In genomic region chr14:59292921-59293605, GRCh38 we compare ENCODE assay signal across 20 cellular contexts.
A peak's percentile ranks its signal among the peaks of the same experiment; 100 is the strongest.
DNase-seq lines count a peak whose midpoint lies in the region; ATAC-seq, FAIRE-seq and TF ChIP-seq lines count a peak whose summit lies in the region.
"Had no signal": no experiment of that assay in that cellular context is flagged by ENCODE, and none has a peak within 500 bp of the region (broad histone marks: within the 10 kb centered on the region; RNA-seq: fewer than 3 reads in every experiment).

No MANE protein-coding gene starts in this region.

- peaks cover 28% of the 10 kb centered on the region for H3K4me1 Mint-ChIP-seq in nephron progenitor cell
- H3K4me1 Mint-ChIP-seq in activated CD8-positive, alpha-beta memory T cell treated with anti-CD3 and anti-CD28 coated beads, Interleukin-2, amount 10 ng/mL, durations not matched to agents 7 days and 5 days, result peaks cover 24% of the 10 kb centered on the region

- H3K9me3 ChIP-seq in endothelial cell of umbilical vein (replicated peaks; ENCODE audit: control insufficient read depth, insufficient read depth, low read length), result no peaks in the 10 kb centered on the region
- H3K9me3 ChIP-seq in suprapubic skin, result no peaks in the 10 kb centered on the region

- in situ Hi-C loops in SK-MEL-5 (cut with HindIII; ENCODE audit: low pct_unique_long_range_greater_than_20kb, low sequenced_read_pairs), result no loop called here

- H3K4me2 ChIP-seq in endothelial cell of umbilical vein (ENCODE audit: insufficient read depth, low read length), result no peak overlapping the region

- dilution Hi-C loops in endothelial cell of umbilical vein (cut with MboI; ENCODE audit: extremely low pct_ligation_motif_present, low sequenced_read_pairs), result no loop called here

- no peak overlapping the region for H3K9ac ChIP-seq in endothelial cell of umbilical vein (replicated peaks; ENCODE audit: extremely low read depth, insufficient read depth, low read length)

- H3K27ac ChIP-seq in endothelial cell of umbilical vein (ENCODE audit: insufficient read depth, low read depth, low read length) (no peak overlapping the region), suprapubic skin (peak overlapping the region; percentile 10)

- no peaks in the 10 kb centered on the region for H3K79me2 ChIP-seq in endothelial cell of umbilical vein (ENCODE audit: control insufficient read depth, insufficient read depth, low read length)

- no peak overlapping the region for H2AFZ ChIP-seq in endothelial cell of umbilical vein (ENCODE audit: low read depth, low read length)

- TF ChIP-seq CTCF in endothelial cell of umbilical vein (IDR thresholded peaks at IDR 0.05; ENCODE audit: extremely low read depth in 1 of 2, insufficient read depth in 1 of 2, low read depth in 1 of 2, low read length in 2 of 2) (no peak), nephron progenitor cell (IDR thresholded peaks at IDR 0.05) (no peak), suprapubic skin (IDR thresholded peaks at IDR 0.05) (no peak)

- WGBS in suprapubic skin, result 71% methylated on average over 4 of the region's 4 CpGs

- H3K27me3 ChIP-seq in endothelial cell of umbilical vein (ENCODE audit: control insufficient read depth in 2 of 2, insufficient read depth in 2 of 2, low read length in 2 of 2), result no peaks in the 10 kb centered on the region
- no peaks in the 10 kb centered on the region for H3K27me3 ChIP-seq in suprapubic skin

- H3K4me3 ChIP-seq in endothelial cell of umbilical vein (replicated peaks in 1 of 3; ENCODE audit: insufficient read depth in 1 of 3, low read depth in 1 of 3, low read length in 3 of 3) (no peak overlapping the region), suprapubic skin (no peak overlapping the region)
- H3K4me3 ChIP-seq: K562 had no signal

- H3K27me3 Mint-ChIP-seq in nephron progenitor cell (ENCODE audit: low read depth, poor library complexity), result no peaks in the 10 kb centered on the region
- no peaks in the 10 kb centered on the region for H3K27me3 Mint-ChIP-seq in activated CD8-positive, alpha-beta memory T cell treated with anti-CD3 and anti-CD28 coated beads, Interleukin-2, amount 10 ng/mL, durations not matched to agents 7 days and 5 days
- H3K27me3 Mint-ChIP-seq: B cell; CD4-positive, alpha-beta memory T cell had no signal

- H3K4me3 Mint-ChIP-seq in nephron progenitor cell, result no peak overlapping the region
- no peak overlapping the region for H3K4me3 Mint-ChIP-seq in activated CD8-positive, alpha-beta memory T cell treated with anti-CD3 and anti-CD28 coated beads, Interleukin-2, amount 10 ng/mL, durations not matched to agents 7 days and 5 days
- H3K4me3 Mint-ChIP-seq: B cell; CD4-positive, alpha-beta memory T cell; HFFc6 had no signal

- H3K9me3 Mint-ChIP-seq in nephron progenitor cell, result no peaks in the 10 kb centered on the region
- H3K9me3 Mint-ChIP-seq in activated CD8-positive, alpha-beta memory T cell treated with anti-CD3 and anti-CD28 coated beads, Interleukin-2, amount 10 ng/mL, durations not matched to agents 7 days and 5 days (ENCODE audit: low read depth), result peaks cover 4% of the 10 kb centered on the region
- H3K9me3 Mint-ChIP-seq: HFFc6 had no signal

- peak overlapping the region; percentile 70 for H3K27ac Mint-ChIP-seq in nephron progenitor cell
- no peak overlapping the region for H3K27ac Mint-ChIP-seq in activated CD8-positive, alpha-beta memory T cell treated with anti-CD3 and anti-CD28 coated beads, Interleukin-2, amount 10 ng/mL, durations not matched to agents 7 days and 5 days
- H3K27ac Mint-ChIP-seq: B cell; CD4-positive, alpha-beta memory T cell; HFFc6 had no signal

- no TSS peak for BruUV-seq in endothelial cell of umbilical vein (replicated peaks; lab: Mats Ljungman, UMichigan)

- peak; percentile 4 for FAIRE-seq in endothelial cell of umbilical vein (lab: Jason Lieb, UNC)
- FAIRE-seq: K562 had no signal

- no peak for TF ChIP-seq EP300 in suprapubic skin (IDR thresholded peaks at IDR 0.05)

- peaks cover 0 to 9% of the 10 kb centered on the region in 2 experiments for H3K36me3 ChIP-seq in endothelial cell of umbilical vein (ENCODE audit: control insufficient read depth in 2 of 2, extremely low read depth in 1 of 2, insufficient read depth in 2 of 2, low read length in 2 of 2)
- peaks cover 11% of the 10 kb centered on the region for H3K36me3 ChIP-seq in suprapubic skin

- DNase-seq in SK-MEL-5 (ENCODE audit: low read depth, low spot score) (peak; percentile 67), endothelial cell of umbilical vein (ENCODE audit: low read depth, low spot score) (no peak), nephron progenitor cell (no peak), suprapubic skin (ENCODE audit: low spot score in 2 of 2) (no peak), NCI-H446 (lab: John Stamatoyannopoulos, UW) (no peak)
- no peak for DNase-seq in activated CD8-positive, alpha-beta memory T cell treated with anti-CD3 and anti-CD28 coated beads, Interleukin-2, amount 10 ng/mL, durations not matched to agents 7 days and 5 days
- DNase-seq: ACHN; CD4-positive, alpha-beta memory T cell; DND-41; GDM1; GOT3; HFFc6; NCI-H1092 treated with DMSO at 0.1 percent for 48 hours; NCI-H1694 treated with DMSO at 0.1 percent for 48 hours; NCI-H748 treated with DMSO at 0.1 percent for 48 hours; SHP77 had no signal

- H3K36me3 Mint-ChIP-seq in nephron progenitor cell (ENCODE audit: low read depth), result peaks cover 36% of the 10 kb centered on the region
- H3K36me3 Mint-ChIP-seq in activated CD8-positive, alpha-beta memory T cell treated with anti-CD3 and anti-CD28 coated beads, Interleukin-2, amount 10 ng/mL, durations not matched to agents 7 days and 5 days, result peaks cover 16% of the 10 kb centered on the region

- TF ChIP-seq POLR2A in endothelial cell of umbilical vein (IDR thresholded peaks at IDR 0.05; ENCODE audit: low read depth, low read length), result no peak
- TF ChIP-seq POLR2A in suprapubic skin (IDR thresholded peaks at IDR 0.05), result no peak

- intact Hi-C loops in endothelial cell of umbilical vein (cut with micrococcal nuclease), result no loop called here

- CTCF ChIA-PET in endothelial cell of umbilical vein (lab: Charles Lee), result no interaction called here
- CTCF ChIA-PET in activated CD8-positive, alpha-beta memory T cell treated with anti-CD3 and anti-CD28 coated beads, Interleukin-2, amount 10 ng/mL, durations not matched to agents 7 days and 5 days (lab: Charles Lee), result no interaction called here

- ATAC-seq in GM21619 (IDR thresholded peaks at IDR 0.05; ENCODE audit: unreplicated experiment), result no peak
- no peak for ATAC-seq in activated CD8-positive, alpha-beta memory T cell treated with anti-CD3 and anti-CD28 coated beads, Interleukin-2, amount 10 ng/mL, durations not matched to agents 7 days and 5 days
- ATAC-seq: K562, Panc1 had no signal

- peaks cover 12% of the 10 kb centered on the region for H3K4me1 ChIP-seq in endothelial cell of umbilical vein (ENCODE audit: control insufficient read depth, extremely low read depth, insufficient read depth, low read length)
- peaks cover 35% of the 10 kb centered on the region for H3K4me1 ChIP-seq in suprapubic skin

- POLR2A ChIA-PET in endothelial cell of umbilical vein (lab: Charles Lee), result no interaction called here

- H3K9me1 ChIP-seq in endothelial cell of umbilical vein (replicated peaks; ENCODE audit: control insufficient read depth, extremely low read depth, insufficient read depth, low read length), result no peaks in the 10 kb centered on the region

- H4K20me1 ChIP-seq in endothelial cell of umbilical vein (replicated peaks; ENCODE audit: control insufficient read depth, extremely low read depth, insufficient read depth, low read length), result no peaks in the 10 kb centered on the region

TF ChIP-seq in endothelial cell of umbilical vein, 7 proteins besides CTCF, POLR2A, EP300 and RAD21:
- TF ChIP-seq POLR2AphosphoS5 (IDR thresholded peaks at IDR 0.05; ENCODE audit: insufficient read depth, low read depth, low read length), result no peak
- no peak for TF ChIP-seq FOS (IDR thresholded peaks at IDR 0.05; ENCODE audit: borderline replicate concordance, insufficient read depth, low read length)
- TF ChIP-seq MYC (IDR thresholded peaks at IDR 0.05; ENCODE audit: low read depth, low read length), result no peak
- TF ChIP-seq MAX (IDR thresholded peaks at IDR 0.05; ENCODE audit: insufficient read depth, insufficient read length), result no peak
